Comparison of ENCODE assay signal across 8 cellular contexts in genomic region chr3:50610992-50611463, GRCh38. TPM values are rescaled to one million over a fixed set of nuclear protein-coding genes. Genes with fewer than 3 reads are reported as not detected.
A peak's percentile ranks its signal among the peaks of the same experiment; 100 is the strongest.
DNase-seq lines count a peak whose midpoint lies in the region; ATAC-seq and TF ChIP-seq lines count a peak whose summit lies in the region.

No MANE protein-coding gene starts in this region.

- H3K4me3 ChIP-seq in GM12875 (ENCODE audit: low read depth, low read length): peak overlapping the region; percentile 66
- peak overlapping the region; percentile 71 for H3K4me3 ChIP-seq in WI38 (ENCODE audit: low read depth, low read length)
- H3K4me3 ChIP-seq in gastrocnemius medialis: peak overlapping the region; percentile 65 to 89 (median 77)

- DNase-seq in glutamatergic neuron: no peak
- DNase-seq in gastrocnemius medialis: no peak
- DNase-seq in NCI-H2029 treated with DMSO at 0.1 percent for 48 hours (lab: John Stamatoyannopoulos, UW): no peak
- DNase-seq in stimulated activated CD4-positive, alpha-beta T cell treated with anti-CD3 and anti-CD28 coated beads, Interleukin-4, amount 100 ng/mL, for 4 hours: no peak

- TF ChIP-seq POLR2A in gastrocnemius medialis (IDR thresholded peaks at IDR 0.05): no peak

- peaks cover 4 to 28% of the 10 kb centered on the region in 2 donors for H3K36me3 ChIP-seq in gastrocnemius medialis

- peak overlapping the region; percentile 82 for H3K4me3 Mint-ChIP-seq in glutamatergic neuron (ENCODE audit: unreplicated experiment)

- in situ Hi-C loops in gastrocnemius medialis (cut with MboI; ENCODE audit: low sequenced_read_pairs in 4 of 4): loop anchor here (5.0 to 25.0 kb wide), 5 partner anchors 34 to 894 kb away; partner anchors contain the start of genes DCAF1 (in 1 of the 4), MANF (in 1 of the 4) and RBM15B (in 1 of the 4)

- H3K27ac ChIP-seq in gastrocnemius medialis: peak overlapping the region; percentile 95 to 99 (median 96)

- TF ChIP-seq CTCF in GM12875 (IDR thresholded peaks at IDR 0.05; ENCODE audit: borderline replicate concordance, insufficient read depth, low read depth, low read length): no peak
- TF ChIP-seq CTCF in WI38 (IDR thresholded peaks at IDR 0.05; ENCODE audit: low read depth, low read length): no peak
- no peak for TF ChIP-seq CTCF in glutamatergic neuron (IDR thresholded peaks at IDR 0.05; ENCODE audit: partially characterized antibody, unreplicated experiment)
- no peak for TF ChIP-seq CTCF in gastrocnemius medialis (IDR thresholded peaks at IDR 0.05 in 4 of 5, conservative IDR thresholded peaks at IDR 0.05 in 1 of 5)

- peaks cover 9% of the 10 kb centered on the region for H3K27me3 Mint-ChIP-seq in glutamatergic neuron (ENCODE audit: unreplicated experiment)

- peaks cover 54 to 64% of the 10 kb centered on the region in 2 donors for H3K4me1 ChIP-seq in gastrocnemius medialis

- H3K4me1 Mint-ChIP-seq in glutamatergic neuron (ENCODE audit: low read depth, unreplicated experiment): peaks cover 13% of the 10 kb centered on the region

- ATAC-seq in gastrocnemius medialis (no peak), HG02642 (IDR thresholded peaks at IDR 0.05; ENCODE audit: poor library complexity, unreplicated experiment) (no peak), HG02798 (IDR thresholded peaks at IDR 0.05; ENCODE audit: poor library complexity, unreplicated experiment) (no peak)

- intact Hi-C loops in gastrocnemius medialis (cut with DNase I; ENCODE audit: low total_unique reads): loop anchor here (5.0 kb wide), 1 partner anchor 254 kb away; the partner anchor contains the start of gene TMEM115

- H3K27ac Mint-ChIP-seq in glutamatergic neuron (ENCODE audit: unreplicated experiment): no peak overlapping the region

- H3K36me3 Mint-ChIP-seq in glutamatergic neuron (ENCODE audit: unreplicated experiment): no peaks in the 10 kb centered on the region

- H3K9me3 Mint-ChIP-seq in glutamatergic neuron (ENCODE audit: unreplicated experiment): peaks cover 12% of the 10 kb centered on the region

- no peaks in the 10 kb centered on the region for H3K9me3 ChIP-seq in gastrocnemius medialis

- H3K27me3 ChIP-seq in gastrocnemius medialis: no peaks in the 10 kb centered on the region

RNA-seq across cellular contexts. Expression of gene CISH, which starts 0.5 kb away (rescaled TPM):
- total RNA-seq in glutamatergic neuron (ENCODE audit: unreplicated experiment): 6.0 TPM
- 10 to 100 TPM in 2 of 4 donors, 1 to 10 TPM in 2; 3.3 to 50.5 (median 20.3) TPM for total RNA-seq in gastrocnemius medialis

RNA-seq across cellular contexts. Expression of gene MAPKAPK3, which starts 5.9 kb away (rescaled TPM):
- total RNA-seq in glutamatergic neuron (ENCODE audit: unreplicated experiment) (10.7 TPM), gastrocnemius medialis (100 to 1,000 TPM; 235 to 466 (median 387) TPM)

RNA-seq across cellular contexts. Expression of gene HEMK1, which starts 41.7 kb away (rescaled TPM):
- total RNA-seq in glutamatergic neuron (ENCODE audit: unreplicated experiment) (21.1 TPM), gastrocnemius medialis (1 to 10 TPM; 4.5 to 8.1 (median 7.5) TPM)

RNA-seq across cellular contexts. Expression of gene C3orf18, which starts 43.5 kb away (rescaled TPM):
- 13.0 TPM for total RNA-seq in glutamatergic neuron (ENCODE audit: unreplicated experiment)
- 10 to 100 TPM; 12.6 to 27.4 (median 15.4) TPM for total RNA-seq in gastrocnemius medialis

Comparison
In these comparisons a context has a peak if more than half of its experiments do, and no peak if none do; other contexts are left out.
1. RNA of gene MAPKAPK3, which starts 5.9 kb away (total RNA-seq): 235 to 466 TPM in gastrocnemius medialis; 10.7 TPM in glutamatergic neuron (single experiment); every median in the first group is over 10 times any median in the second.
2. Peak in every context shown above with its lines, with median percentiles within 50 percentile points of each other: H3K4me3 ChIP-seq.